ENCODE assay signal across 12 cellular contexts in the genomic region with DNA sequence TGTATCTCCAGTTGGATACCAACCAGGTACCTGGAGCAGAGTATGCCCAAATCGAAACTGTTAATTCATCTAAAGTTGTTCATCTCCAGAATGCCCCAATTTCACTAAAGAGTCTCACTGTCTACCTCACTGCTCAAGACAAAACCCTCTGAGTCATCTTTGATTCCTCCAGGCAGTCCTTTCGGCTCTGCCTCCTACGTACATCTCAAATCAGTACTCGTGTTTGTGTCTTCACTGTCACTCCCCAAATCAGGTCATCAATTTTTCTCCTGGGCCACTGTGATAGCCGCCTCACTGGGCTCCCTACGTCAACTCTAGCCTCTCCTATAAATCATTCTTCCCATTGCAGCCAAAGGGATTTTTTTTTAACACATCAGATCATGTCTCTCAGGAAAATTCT. TPM values are rescaled to one million over a fixed set of nuclear protein-coding genes. Genes with fewer than 3 reads are reported as not detected.
DNase-seq lines count a peak whose midpoint lies in the region; ATAC-seq and TF ChIP-seq lines count a peak whose summit lies in the region.
"Had no signal": no experiment of that assay in that cellular context is flagged by ENCODE, and none has a peak within 500 bp of the region (broad histone marks: within the 10 kb centered on the region; RNA-seq: fewer than 3 reads in every experiment).

No MANE protein-coding gene starts in this region.

- no peak for TF ChIP-seq EP300 in transverse colon (IDR thresholded peaks at IDR 0.05; ENCODE audit: low read depth)

- H3K27me3 Mint-ChIP-seq in T-helper 17 cell: no peaks in the 10 kb centered on the region

- H3K4me3 Mint-ChIP-seq in T-helper 17 cell: peak overlapping the region; percentile 68

- in situ Hi-C loops in GM13977 (cut with MboI; ENCODE audit: low pct_unique_long_range_greater_than_20kb, low sequenced_read_pairs, unreplicated experiment): no loop called here
- in situ Hi-C loops in transverse colon (cut with MboI; ENCODE audit: low pct_ligation_motif_present in 1 of 4, low pct_unique_long_range_greater_than_20kb in 1 of 4, low sequenced_read_pairs in 3 of 4): no loop called here

- peaks cover 0 to 7% (median 2%) of the 10 kb centered on the region in 4 donors for H3K4me1 ChIP-seq in transverse colon
- H3K4me1 ChIP-seq: gastroesophageal sphincter had no signal

- H3K27me3 ChIP-seq in transverse colon: no peaks in the 10 kb centered on the region
- H3K27me3 ChIP-seq: gastroesophageal sphincter had no signal

- H3K27ac ChIP-seq in transverse colon: no peak overlapping the region
- H3K27ac ChIP-seq: gastroesophageal sphincter had no signal

- TF ChIP-seq POLR2A in transverse colon (IDR thresholded peaks at IDR 0.05): no peak

- no peaks in the 10 kb centered on the region for H3K36me3 ChIP-seq in transverse colon
- H3K36me3 ChIP-seq: gastroesophageal sphincter had no signal

- H3K36me3 Mint-ChIP-seq in T-helper 17 cell (ENCODE audit: low read depth): peaks cover 3% of the 10 kb centered on the region

- TF ChIP-seq CTCF in GM13977 (IDR thresholded peaks at IDR 0.05; ENCODE audit: extremely low read depth, insufficient read depth, missing control alignments): no peak
- no peak for TF ChIP-seq CTCF in epithelial cell of esophagus (IDR thresholded peaks at IDR 0.05; ENCODE audit: insufficient read depth, low read depth, low read length, missing control alignments)
- no peak for TF ChIP-seq CTCF in transverse colon (IDR thresholded peaks at IDR 0.05)

- H3K4me1 Mint-ChIP-seq in T-helper 17 cell: peaks cover 41% of the 10 kb centered on the region

- ATAC-seq in GM21619 (IDR thresholded peaks at IDR 0.05; ENCODE audit: unreplicated experiment) (peak; percentile 75), T-helper 17 cell (peak; percentile 89)
- ATAC-seq: gastroesophageal sphincter, Right ventricle myocardium inferior had no signal

- WGBS in transverse colon (ENCODE audit: low coverage in 1 of 2), 2 donors: 63 to 83% methylated on average over 5 to 6 of the region's 6 CpGs

- DNase-seq in GM13977 (ENCODE audit: low spot score) (peak; percentile 48), T-helper 17 cell (peak in 1 of 3 donors; percentile 40), epithelial cell of esophagus (ENCODE audit: low read depth) (peak; percentile 49), superior temporal gyrus (ENCODE audit: extremely low spot score) (no peak), transverse colon (no peak), Kasumi-1 (lab: John Stamatoyannopoulos, UW) (no peak), NCI-H2196 treated with DMSO at 0.1 percent for 48 hours (lab: John Stamatoyannopoulos, UW; ENCODE audit: unreplicated experiment) (no peak)
- DNase-seq: HCEC 1CT, NCI-H2081 had no signal

- H3K9me3 ChIP-seq in T-helper 17 cell (ENCODE audit: control insufficient read depth, low read length, poor library complexity, severe bottlenecking): no peaks in the 10 kb centered on the region
- peaks cover 0 to 2% of the 10 kb centered on the region in 2 donors for H3K9me3 ChIP-seq in transverse colon
- H3K9me3 ChIP-seq: gastroesophageal sphincter had no signal

- intact Hi-C loops in transverse colon (cut with DNase I; ENCODE audit: low total_unique reads): no loop called here

- H3K27ac Mint-ChIP-seq in T-helper 17 cell: peak overlapping the region; percentile 96

- no peak overlapping the region for H3K4me3 ChIP-seq in epithelial cell of esophagus (ENCODE audit: low read length)
- H3K4me3 ChIP-seq in transverse colon: no peak overlapping the region
- H3K4me3 ChIP-seq: gastroesophageal sphincter had no signal

RNA-seq across cellular contexts. Expression of gene TTC39C, which starts 42.1 kb away (rescaled TPM):
- total RNA-seq in T-helper 17 cell: 100 to 1,000 TPM; 187 to 226 TPM
- 10 to 100 TPM in 1 of 4 donors, 1 to 10 TPM in 3; 4.8 to 18.4 (median 7.4) TPM for total RNA-seq in transverse colon

Comparison
In these comparisons a context has a peak if more than half of its experiments do, and no peak if none do; other contexts are left out.
1. DNase-seq: peak in GM13977 (single experiment) and epithelial cell of esophagus (single experiment); none in superior temporal gyrus (single experiment), transverse colon (single experiment), Kasumi-1 (0 of 2) and NCI-H2196 treated with DMSO at 0.1 percent for 48 hours (single experiment).
2. RNA of gene TTC39C, which starts 42.1 kb away (total RNA-seq): 187 to 226 TPM in T-helper 17 cell; 4.8 to 18.4 TPM in transverse colon; every median in the first group is over 4 times any median in the second.